14 cellular contexts compared by ENCODE assay signal in genomic region chr2:98419977-98420725, GRCh38.
"Had no signal": no experiment of that assay in that cellular context is flagged by ENCODE, and none has a peak within 500 bp of the region (broad histone marks: within the 10 kb centered on the region; RNA-seq: fewer than 3 reads in every experiment).

No MANE protein-coding gene starts in this region.

- H3K9me3 ChIP-seq: colonic mucosa had no signal

- H3K36me3 ChIP-seq: adrenal gland, colonic mucosa, tibial artery had no signal

- H3K27me3 ChIP-seq: adrenal gland, colonic mucosa, tibial artery had no signal

- ATAC-seq: natural killer cell; stimulated activated effector memory CD8-positive, alpha-beta T cell treated with anti-CD3 and anti-CD28 coated beads, Interleukin-12 subunit alpha, Interleukin-12 subunit beta, amount 100 ng/mL, for 72 hours; stimulated activated naive CD8-positive, alpha-beta T cell treated with anti-CD3 and anti-CD28 coated beads, Interleukin-15, amount 100 ng/mL, for 72 hours; WTC11 had no signal

- H3K4me1 ChIP-seq: adrenal gland, colonic mucosa, tibial artery had no signal

- DNase-seq: activated T-cell treated with anti-CD3 and anti-CD28 coated beads, Interleukin-2, amount 50 U/mL, for 1 hour; adrenal gland; colonic mucosa; mammary epithelial cell; midbrain; natural killer cell; retina; stimulated activated CD4-positive, alpha-beta T cell treated with anti-CD3 and anti-CD28 coated beads, Interleukin-1b, Interleukin-23, amount 100 ng/mL, for 48 hours; stimulated activated naive CD8-positive, alpha-beta T cell treated with anti-CD3 and anti-CD28 coated beads, Interleukin-15, amount 100 ng/mL, for 72 hours; T-helper 9 cell; tibial artery had no signal

- H3K27ac ChIP-seq: adrenal gland, colonic mucosa, skin epidermis, tibial artery had no signal

- H3K4me3 ChIP-seq: adrenal gland, colonic mucosa, skin epidermis, tibial artery had no signal
